1 cellular context compared by ENCODE assay signal in genomic region chr10:116300477-116301034, GRCh38.
TF ChIP-seq lines count a peak whose summit lies in the region.

No MANE protein-coding gene starts in this region.

TF ChIP-seq in WTC11, 78 proteins besides CTCF, POLR2A, EP300 and RAD21 (continued from another document):
- no peak for TF ChIP-seq JAZF1 (CRISPR knock-in tag; IDR thresholded peaks at IDR 0.05)
- TF ChIP-seq, protein P1, sequence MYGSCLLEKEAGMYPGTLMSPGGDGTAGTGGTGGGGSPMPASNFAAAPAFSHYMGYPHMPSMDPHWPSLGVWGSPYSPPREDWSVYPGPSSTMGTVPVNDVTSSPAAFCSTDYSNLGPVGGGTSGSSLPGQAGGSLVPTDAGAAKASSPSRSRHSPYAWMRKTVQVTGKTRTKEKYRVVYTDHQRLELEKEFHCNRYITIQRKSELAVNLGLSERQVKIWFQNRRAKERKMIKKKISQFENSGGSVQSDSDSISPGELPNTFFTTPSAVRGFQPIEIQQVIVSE (CRISPR knock-in tag; IDR thresholded peaks at IDR 0.05; ENCODE audit: borderline replicate concordance) = no peak
- no peak for TF ChIP-seq ARID4B (CRISPR knock-in tag; IDR thresholded peaks at IDR 0.05; ENCODE audit: borderline replicate concordance)
- TF ChIP-seq ERG (CRISPR knock-in tag; IDR thresholded peaks at IDR 0.05) = no peak
- TF ChIP-seq CREB1 (CRISPR knock-in tag; IDR thresholded peaks at IDR 0.05) = no peak
- TF ChIP-seq, protein P2, sequence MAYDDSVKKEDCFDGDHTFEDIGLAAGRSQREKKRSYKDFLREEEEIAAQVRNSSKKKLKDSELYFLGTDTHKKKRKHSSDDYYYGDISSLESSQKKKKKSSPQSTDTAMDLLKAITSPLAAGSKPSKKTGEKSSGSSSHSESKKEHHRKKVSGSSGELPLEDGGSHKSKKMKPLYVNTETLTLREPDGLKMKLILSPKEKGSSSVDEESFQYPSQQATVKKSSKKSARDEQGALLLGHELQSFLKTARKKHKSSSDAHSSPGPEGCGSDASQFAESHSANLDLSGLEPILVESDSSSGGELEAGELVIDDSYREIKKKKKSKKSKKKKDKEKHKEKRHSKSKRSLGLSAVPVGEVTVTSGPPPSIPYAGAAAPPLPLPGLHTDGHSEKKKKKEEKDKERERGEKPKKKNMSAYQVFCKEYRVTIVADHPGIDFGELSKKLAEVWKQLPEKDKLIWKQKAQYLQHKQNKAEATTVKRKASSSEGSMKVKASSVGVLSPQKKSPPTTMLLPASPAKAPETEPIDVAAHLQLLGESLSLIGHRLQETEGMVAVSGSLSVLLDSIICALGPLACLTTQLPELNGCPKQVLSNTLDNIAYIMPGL (CRISPR knock-in tag; IDR thresholded peaks at IDR 0.05) = no peak
